8 cellular contexts compared by ENCODE assay signal in the genomic region with DNA sequence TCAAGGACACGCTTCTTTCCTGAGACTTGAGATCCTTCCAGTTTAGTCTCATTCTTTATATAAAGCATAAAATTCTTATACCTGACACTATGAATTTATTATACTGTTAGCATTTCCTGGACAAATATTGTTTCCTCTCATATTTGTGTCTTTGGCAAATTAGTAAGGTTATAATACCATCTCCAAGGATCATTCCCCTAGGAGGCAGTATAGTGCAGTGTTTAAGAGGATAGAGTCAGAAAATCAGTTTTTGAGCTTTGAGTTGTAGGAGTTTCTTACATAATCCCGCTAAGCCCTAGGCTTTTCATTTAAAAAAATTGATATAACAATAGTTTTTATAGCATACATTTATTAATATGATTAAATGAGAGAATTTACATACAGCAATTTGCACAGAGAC.
DNase-seq lines count a peak whose midpoint lies in the region; ATAC-seq and TF ChIP-seq lines count a peak whose summit lies in the region.

No MANE protein-coding gene starts in this region.

- no peak overlapping the region for H3K27ac Mint-ChIP-seq in activated CD8-positive, alpha-beta T cell treated with anti-CD3 and anti-CD28 coated beads, Interleukin-2, amount 10 ng/mL, durations not matched to agents 7 days and 5 days

- H3K4me3 Mint-ChIP-seq in activated CD8-positive, alpha-beta T cell treated with anti-CD3 and anti-CD28 coated beads, Interleukin-2, amount 10 ng/mL, durations not matched to agents 7 days and 5 days, result no peak overlapping the region

- H3K9me3 Mint-ChIP-seq in activated CD8-positive, alpha-beta T cell treated with anti-CD3 and anti-CD28 coated beads, Interleukin-2, amount 10 ng/mL, durations not matched to agents 7 days and 5 days (ENCODE audit: insufficient read depth), result peaks cover 11% of the 10 kb centered on the region

- H3K36me3 ChIP-seq in fibroblast of lung (ENCODE audit: control insufficient read depth, insufficient read depth, low read length), result no peaks in the 10 kb centered on the region
- no peaks in the 10 kb centered on the region for H3K36me3 ChIP-seq in testis (ENCODE audit: low read depth, missing control alignments)
- no peaks in the 10 kb centered on the region for H3K36me3 ChIP-seq in suprapubic skin

- peak; percentile 38 to 43 for TF ChIP-seq CTCF in fibroblast of lung (conservative IDR thresholded peaks at IDR 0.05 in 1 of 2, IDR thresholded peaks at IDR 0.05 in 1 of 2; ENCODE audit: low read depth in 1 of 2, low read length in 2 of 2)
- peak in 2 of 3 experiments; percentile 28 to 33 for TF ChIP-seq CTCF in testis (IDR thresholded peaks at IDR 0.05)
- TF ChIP-seq CTCF in suprapubic skin (IDR thresholded peaks at IDR 0.05), result no peak

- H3K9me3 ChIP-seq in fibroblast of lung (ENCODE audit: control insufficient read depth, insufficient read depth, low read depth, low read length) (no peaks in the 10 kb centered on the region), testis (no peaks in the 10 kb centered on the region), suprapubic skin (no peaks in the 10 kb centered on the region)

- H3K27ac ChIP-seq in fibroblast of lung (ENCODE audit: insufficient read depth, low read length) (no peak overlapping the region), testis (no peak overlapping the region), suprapubic skin (no peak overlapping the region)

- CTCF ChIA-PET in activated CD8-positive, alpha-beta T cell treated with anti-CD3 and anti-CD28 coated beads, Interleukin-2, amount 10 ng/mL, durations not matched to agents 7 days and 5 days (lab: Charles Lee), result no interaction called here

- no peaks in the 10 kb centered on the region for H3K79me2 ChIP-seq in fibroblast of lung (ENCODE audit: control insufficient read depth, insufficient read depth, low read length)

- no peaks in the 10 kb centered on the region for H3K4me1 Mint-ChIP-seq in activated CD8-positive, alpha-beta T cell treated with anti-CD3 and anti-CD28 coated beads, Interleukin-2, amount 10 ng/mL, durations not matched to agents 7 days and 5 days (ENCODE audit: low read depth)

- H2AFZ ChIP-seq in fibroblast of lung (ENCODE audit: low read length), result no peak overlapping the region

- TF ChIP-seq POLR2A in testis (IDR thresholded peaks at IDR 0.05) (no peak), suprapubic skin (IDR thresholded peaks at IDR 0.05) (no peak)

- intact Hi-C loops in testis (cut with DNase I; ENCODE audit: low total_unique reads), result no loop called here

- H3K4me3 ChIP-seq in fibroblast of lung (replicated peaks in 1 of 4; ENCODE audit: control extremely low read depth in 1 of 4, insufficient read depth in 1 of 4, low read depth in 3 of 4, low read length in 4 of 4) (no peak overlapping the region), testis (no peak overlapping the region), suprapubic skin (no peak overlapping the region)

- DNase-seq in SIG-M5 treated with dmso at 0.1 percent for 504 hours (lab: John Stamatoyannopoulos, UW; ENCODE audit: unreplicated experiment) (peak; percentile 9), SIG-M5 (lab: John Stamatoyannopoulos, UW) (no peak), NCI-H82 treated with DMSO at 0.1 percent for 48 hours (lab: John Stamatoyannopoulos, UW; ENCODE audit: unreplicated experiment) (peak; percentile 5), fibroblast of lung (ENCODE audit: low read depth in 2 of 2) (peak; percentile 49 to 51), testis (no peak), suprapubic skin (ENCODE audit: low spot score in 2 of 2) (no peak)
- no peak for DNase-seq in activated CD8-positive, alpha-beta T cell treated with anti-CD3 and anti-CD28 coated beads, Interleukin-2, amount 10 ng/mL, durations not matched to agents 7 days and 5 days

- no peak overlapping the region for H3K9ac ChIP-seq in fibroblast of lung (ENCODE audit: insufficient read depth, low read length)

- H3K27me3 Mint-ChIP-seq in activated CD8-positive, alpha-beta T cell treated with anti-CD3 and anti-CD28 coated beads, Interleukin-2, amount 10 ng/mL, durations not matched to agents 7 days and 5 days (ENCODE audit: low read depth), result no peaks in the 10 kb centered on the region

- no peak for ATAC-seq in HG03469 (IDR thresholded peaks at IDR 0.05; ENCODE audit: unreplicated experiment)
- no peak for ATAC-seq in activated CD8-positive, alpha-beta T cell treated with anti-CD3 and anti-CD28 coated beads, Interleukin-2, amount 10 ng/mL, durations not matched to agents 7 days and 5 days

- H3K4me1 ChIP-seq in fibroblast of lung (ENCODE audit: control insufficient read depth, extremely low read depth, insufficient read depth, low read length) (no peaks in the 10 kb centered on the region), testis (no peaks in the 10 kb centered on the region), suprapubic skin (no peaks in the 10 kb centered on the region)

- H3K4me2 ChIP-seq in fibroblast of lung (ENCODE audit: extremely low read depth, insufficient read depth, low read length), result no peak overlapping the region

- no peaks in the 10 kb centered on the region for H3K36me3 Mint-ChIP-seq in activated CD8-positive, alpha-beta T cell treated with anti-CD3 and anti-CD28 coated beads, Interleukin-2, amount 10 ng/mL, durations not matched to agents 7 days and 5 days (ENCODE audit: low read depth)

- POLR2A ChIA-PET in activated CD8-positive, alpha-beta T cell treated with anti-CD3 and anti-CD28 coated beads, Interleukin-2, amount 10 ng/mL, durations not matched to agents 7 days and 5 days (lab: Charles Lee), result no interaction called here

- no peak for TF ChIP-seq EP300 in suprapubic skin (IDR thresholded peaks at IDR 0.05)

- H4K20me1 ChIP-seq in fibroblast of lung (ENCODE audit: control insufficient read depth, extremely low read depth, insufficient read depth, low read length), result no peaks in the 10 kb centered on the region

- 54 to 66% methylated on average over 2 of the region's 2 CpGs for WGBS in testis, 2 donors
- 47% methylated on average over 2 of the region's 2 CpGs for WGBS in suprapubic skin

- H3K27me3 ChIP-seq in fibroblast of lung (ENCODE audit: control insufficient read depth, insufficient read depth, low read length) (no peaks in the 10 kb centered on the region), testis (no peaks in the 10 kb centered on the region), suprapubic skin (no peaks in the 10 kb centered on the region)

Comparison
In these comparisons a context has a peak if more than half of its experiments do, and no peak if none do; other contexts are left out.
1. DNase-seq: peak in SIG-M5 treated with dmso at 0.1 percent for 504 hours (single experiment), NCI-H82 treated with DMSO at 0.1 percent for 48 hours (single experiment) and fibroblast of lung (2 of 2); none in SIG-M5 (single experiment), testis (single experiment), activated CD8-positive, alpha-beta T cell treated with anti-CD3 and anti-CD28 coated beads, Interleukin-2, amount 10 ng/mL, durations not matched to agents 7 days and 5 days (single experiment) and suprapubic skin (0 of 2).
2. CTCF ChIP-seq: peak in fibroblast of lung (2 of 2) and testis (2 of 3); none in suprapubic skin (0 of 2).